ENCODE assay signal across 16 cellular contexts in genomic region chr14:99698236-99698635, GRCh38. TPM values are rescaled to one million over a fixed set of nuclear protein-coding genes. Genes with fewer than 3 reads are reported as not detected.
DNase-seq lines count a peak whose midpoint lies in the region; ATAC-seq and TF ChIP-seq lines count a peak whose summit lies in the region.
"Had no signal": no experiment of that assay in that cellular context is flagged by ENCODE, and none has a peak within 500 bp of the region (broad histone marks: within the 10 kb centered on the region; RNA-seq: fewer than 3 reads in every experiment).

No MANE protein-coding gene starts in this region.

- ATAC-seq in HG03045 (IDR thresholded peaks at IDR 0.05; ENCODE audit: unreplicated experiment) (no peak), left cardiac atrium (no peak)
- no peak for ATAC-seq in activated T-helper 17 cell treated with anti-CD3 and anti-CD28 coated beads, Interleukin-2, amount 50 U/mL, for 72 hours (replicated peaks)
- ATAC-seq: GM23338 had no signal

- no peaks in the 10 kb centered on the region for H3F3A ChIP-seq in neural progenitor cell (ENCODE audit: low read depth)

- H3K36me3 ChIP-seq in BLaER1 treated with 17β-estradiol and CSF1 and Interleukin-3, amounts not matched to agents 10 nM and 100 nM, result peaks cover 0 to 10% (median 3%) of the 10 kb centered on the region in 11 experiments; a peak in 6 of 22 replicates
- H3K36me3 ChIP-seq in neural progenitor cell, result peaks cover 9% of the 10 kb centered on the region
- H3K36me3 ChIP-seq: BE2C had no signal

- H3K27ac ChIP-seq in BLaER1 treated with 17β-estradiol and CSF1 and Interleukin-3, amounts not matched to agents 10 nM and 100 nM, result no peak overlapping the region
- H3K27ac ChIP-seq in neural progenitor cell, result no peak overlapping the region

- H3K9me3 Mint-ChIP-seq in neural progenitor cell (peaks cover 22% of the 10 kb centered on the region), type B pancreatic cell (peaks cover 5% of the 10 kb centered on the region)
- H3K9me3 Mint-ChIP-seq in activated T-helper 17 cell treated with anti-CD3 and anti-CD28 coated beads, Interleukin-2, amount 50 U/mL, for 72 hours, result peaks cover 5% of the 10 kb centered on the region

- no peak overlapping the region for H3K9ac ChIP-seq in BLaER1 treated with 17β-estradiol and CSF1 and Interleukin-3, amounts not matched to agents 10 nM and 100 nM
- no peak overlapping the region for H3K9ac ChIP-seq in neural progenitor cell

- H3K27me3 Mint-ChIP-seq in neural progenitor cell (ENCODE audit: insufficient read depth, low read depth) (peaks cover 7% of the 10 kb centered on the region), type B pancreatic cell (peaks cover 3% of the 10 kb centered on the region)
- peaks cover 9% of the 10 kb centered on the region for H3K27me3 Mint-ChIP-seq in activated T-helper 17 cell treated with anti-CD3 and anti-CD28 coated beads, Interleukin-2, amount 50 U/mL, for 72 hours

- peaks cover 15 to 33% (median 19%) of the 10 kb centered on the region in 11 experiments for H3K9me3 ChIP-seq in BLaER1 treated with 17β-estradiol and CSF1 and Interleukin-3, amounts not matched to agents 10 nM and 100 nM (replicated peaks in 1 of 11)
- peaks cover 3% of the 10 kb centered on the region for H3K9me3 ChIP-seq in neural progenitor cell (ENCODE audit: low read depth)
- H3K9me3 ChIP-seq: BE2C had no signal

- H4K20me1 ChIP-seq in BLaER1 treated with 17β-estradiol and CSF1 and Interleukin-3, amounts not matched to agents 10 nM and 100 nM, result no peaks in the 10 kb centered on the region
- no peaks in the 10 kb centered on the region for H4K20me1 ChIP-seq in neural progenitor cell (ENCODE audit: low read depth)

- H3K4me1 Mint-ChIP-seq in neural progenitor cell (peaks cover 8% of the 10 kb centered on the region), type B pancreatic cell (ENCODE audit: unreplicated experiment) (no peaks in the 10 kb centered on the region)
- no peaks in the 10 kb centered on the region for H3K4me1 Mint-ChIP-seq in activated T-helper 17 cell treated with anti-CD3 and anti-CD28 coated beads, Interleukin-2, amount 50 U/mL, for 72 hours
- H3K4me1 Mint-ChIP-seq: GM23338 had no signal

- no peak for TF ChIP-seq CTCF in neural progenitor cell (IDR thresholded peaks at IDR 0.05)
- no peak for TF ChIP-seq CTCF in type B pancreatic cell (conservative IDR thresholded peaks at IDR 0.05)

- no peak overlapping the region for H2AFZ ChIP-seq in neural progenitor cell (replicated peaks)
- H2AFZ ChIP-seq: GM23338 had no signal

- no peak overlapping the region for H3K4me3 ChIP-seq in BLaER1 treated with 17β-estradiol and CSF1 and Interleukin-3, amounts not matched to agents 10 nM and 100 nM
- H3K4me3 ChIP-seq in neural progenitor cell, result no peak overlapping the region
- H3K4me3 ChIP-seq: GM23338 had no signal

- H3K27ac Mint-ChIP-seq in neural progenitor cell (peak overlapping the region; percentile 8), type B pancreatic cell (no peak overlapping the region)
- no peak overlapping the region for H3K27ac Mint-ChIP-seq in activated T-helper 17 cell treated with anti-CD3 and anti-CD28 coated beads, Interleukin-2, amount 50 U/mL, for 72 hours
- H3K27ac Mint-ChIP-seq: CD14-positive monocyte; CD4-positive, alpha-beta memory T cell; GM23338 had no signal

- intact Hi-C loops in left cardiac atrium (cut with DNase I), result no loop called here

- H3K79me2 ChIP-seq in neural progenitor cell (ENCODE audit: low read depth), result no peaks in the 10 kb centered on the region

- H3K4me3 Mint-ChIP-seq in neural progenitor cell (no peak overlapping the region), type B pancreatic cell (no peak overlapping the region)
- H3K4me3 Mint-ChIP-seq in activated T-helper 17 cell treated with anti-CD3 and anti-CD28 coated beads, Interleukin-2, amount 50 U/mL, for 72 hours, result no peak overlapping the region
- H3K4me3 Mint-ChIP-seq: CD14-positive monocyte, GM23338 had no signal

- DNase-seq in iPS-NIHi7 (ENCODE audit: extremely low spot score), result peak; percentile 4
- DNase-seq in neural progenitor cell (ENCODE audit: low spot score), result no peak
- peak; percentile 27 for DNase-seq in type B pancreatic cell (ENCODE audit: extremely low spot score, unreplicated experiment)
- DNase-seq in left cardiac atrium, result no peak
- DNase-seq: ACHN; BE2C; CD4-positive, alpha-beta memory T cell; DMS79 treated with DMSO at 0.1 percent for 48 hours; GF-D8; HCEC 1CT; IMR-90 had no signal

- H3K36me3 Mint-ChIP-seq in neural progenitor cell, result peaks cover 26% of the 10 kb centered on the region
- H3K36me3 Mint-ChIP-seq in type B pancreatic cell, result peaks cover 6% of the 10 kb centered on the region
- H3K36me3 Mint-ChIP-seq in activated T-helper 17 cell treated with anti-CD3 and anti-CD28 coated beads, Interleukin-2, amount 50 U/mL, for 72 hours (ENCODE audit: low read depth), result no peaks in the 10 kb centered on the region

- peak overlapping the region in 10 of 11 experiments; percentile 47 to 71 (median 62); a peak in 16 of 22 replicates for H3K4me2 ChIP-seq in BLaER1 treated with 17β-estradiol and CSF1 and Interleukin-3, amounts not matched to agents 10 nM and 100 nM
- no peak overlapping the region for H3K4me2 ChIP-seq in neural progenitor cell
- H3K4me2 ChIP-seq: GM23338 had no signal

- peaks cover 12 to 20% (median 15%) of the 10 kb centered on the region in 10 experiments for H3K4me1 ChIP-seq in BLaER1 treated with 17β-estradiol and CSF1 and Interleukin-3, amounts not matched to agents 10 nM and 100 nM
- peaks cover 6% of the 10 kb centered on the region for H3K4me1 ChIP-seq in neural progenitor cell
- H3K4me1 ChIP-seq: BE2C had no signal

- no peaks in the 10 kb centered on the region for H3K27me3 ChIP-seq in BLaER1 treated with 17β-estradiol and CSF1 and Interleukin-3, amounts not matched to agents 10 nM and 100 nM
- H3K27me3 ChIP-seq in neural progenitor cell, result no peaks in the 10 kb centered on the region

RNA-seq across cellular contexts. Expression of gene CYP46A1, which starts 14.1 kb away (rescaled TPM):
- total RNA-seq in neural progenitor cell (ENCODE audit: low replicate concordance) (0.77 and 1.1 TPM in 2 replicates), type B pancreatic cell (ENCODE audit: low replicate concordance) (0.98 and 4.7 TPM in 2 replicates), left cardiac atrium (1 to 10 TPM; 4.1 to 4.7 TPM)
- under 1 TPM; 0.04 to 0.16 TPM for total RNA-seq in activated T-helper 17 cell treated with anti-CD3 and anti-CD28 coated beads, Interleukin-2, amount 50 U/mL, for 72 hours

RNA-seq across cellular contexts. Expression of gene HHIPL1, which starts 53.3 kb away (rescaled TPM):
- 0.32 and 1.2 TPM in 2 replicates for total RNA-seq in neural progenitor cell (ENCODE audit: low replicate concordance)
- 0.19 and 1.4 TPM in 2 replicates for total RNA-seq in type B pancreatic cell (ENCODE audit: low replicate concordance)
- under 1 TPM in 1 of 2 donors, not detected in 1; 0.19 TPM for total RNA-seq in activated T-helper 17 cell treated with anti-CD3 and anti-CD28 coated beads, Interleukin-2, amount 50 U/mL, for 72 hours
- 1 to 10 TPM; 2.1 to 2.6 TPM for total RNA-seq in left cardiac atrium

Comparison
In these comparisons a context has a peak if more than half of its experiments do, and no peak if none do; other contexts are left out.
1. DNase-seq: peak in iPS-NIHi7 (single experiment) and type B pancreatic cell (single experiment); none in neural progenitor cell (single experiment) and left cardiac atrium (single experiment).